Comparison of ENCODE assay signal across 16 cellular contexts in the genomic region with DNA sequence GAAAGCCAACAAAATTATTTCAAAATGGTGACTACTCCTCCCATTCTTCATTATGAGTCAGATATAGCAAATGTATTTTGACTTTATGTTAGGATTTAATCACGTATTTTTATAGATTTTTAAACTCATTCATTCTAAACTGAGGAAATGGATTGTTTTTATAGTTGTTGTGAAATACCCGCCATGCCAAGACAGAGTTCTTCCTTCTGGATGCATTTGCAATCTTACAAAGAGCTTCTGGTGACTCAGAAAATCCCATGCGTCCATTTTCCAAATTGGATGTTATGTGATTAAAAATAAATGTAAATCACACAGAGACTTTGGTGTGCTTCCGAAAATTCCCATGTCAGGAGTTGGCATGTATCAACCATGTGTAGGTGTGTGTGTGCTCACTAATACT.
"Had no signal": no experiment of that assay in that cellular context is flagged by ENCODE, and none has a peak within 500 bp of the region (broad histone marks: within the 10 kb centered on the region; RNA-seq: fewer than 3 reads in every experiment).

No MANE protein-coding gene starts in this region.

- DNase-seq: activated CD4-positive, alpha-beta T cell treated with anti-CD3 and anti-CD28 coated beads for 36 hours; activated CD8-positive, alpha-beta T cell treated with anti-CD3 and anti-CD28 coated beads, Interleukin-2, amount 10 ng/mL, durations not matched to agents 7 days and 5 days; activated naive CD4-positive, alpha-beta T cell treated with anti-CD3 and anti-CD28 coated beads, Interleukin-2, amount 10 ng/mL, durations not matched to agents 7 days and 5 days; adrenal gland; gastrocnemius medialis; left lung; ovary; stimulated activated CD4-positive, alpha-beta T cell treated with anti-CD3 and anti-CD28 coated beads, Interleukin-4, amount 100 ng/mL, for 4 hours; stomach; T-helper 9 cell had no signal

- H3K36me3 ChIP-seq: adrenal gland, gastrocnemius medialis, left lung, ovary, stomach had no signal

- ATAC-seq: activated CD4-positive, alpha-beta T cell treated with anti-CD3 and anti-CD28 coated beads for 36 hours; activated CD8-positive, alpha-beta T cell treated with anti-CD3 and anti-CD28 coated beads, Interleukin-2, amount 10 ng/mL, durations not matched to agents 7 days and 5 days; esophagus mucosa; gastrocnemius medialis; left lung; natural killer cell treated with Interleukin-12 subunit alpha and Interleukin-12 subunit beta and Interleukin-15 and Interleukin-18, amount 100 ng/mL, for 72 hours had no signal

- H3K9me3 ChIP-seq: adrenal gland, gastrocnemius medialis, left lung, ovary, stomach had no signal

- H3K4me1 ChIP-seq: gastrocnemius medialis had no signal

- H3K4me3 Mint-ChIP-seq: activated CD4-positive, alpha-beta T cell treated with anti-CD3 and anti-CD28 coated beads for 36 hours; activated CD8-positive, alpha-beta T cell treated with anti-CD3 and anti-CD28 coated beads, Interleukin-2, amount 10 ng/mL, durations not matched to agents 7 days and 5 days; activated naive CD4-positive, alpha-beta T cell treated with anti-CD3 and anti-CD28 coated beads, Interleukin-2, amount 10 ng/mL, durations not matched to agents 7 days and 5 days; activated T-helper 1 cell treated with anti-CD3 and anti-CD28 coated beads, Interleukin-12 subunit alpha, Interleukin-12 subunit beta, Interleukin-2, Interleukin-4 antibody, amounts not matched to agents 30 ng/mL and 10 ng/mL and 1 ng/mL, durations not matched to agents 14 hours and 24 hours and 36 hours; central memory CD8-positive, alpha-beta T cell; memory B cell; natural killer cell treated with Interleukin-12 subunit alpha and Interleukin-12 subunit beta and Interleukin-15 and Interleukin-18, amount 100 ng/mL, for 72 hours had no signal

- H3K36me3 Mint-ChIP-seq: activated naive CD4-positive, alpha-beta T cell treated with anti-CD3 and anti-CD28 coated beads, Interleukin-2, amount 10 ng/mL, durations not matched to agents 7 days and 5 days; memory B cell; natural killer cell treated with Interleukin-12 subunit alpha and Interleukin-12 subunit beta and Interleukin-15 and Interleukin-18, amount 100 ng/mL, for 72 hours had no signal

- H3K9me3 Mint-ChIP-seq: activated naive CD4-positive, alpha-beta T cell treated with anti-CD3 and anti-CD28 coated beads, Interleukin-2, amount 10 ng/mL, durations not matched to agents 7 days and 5 days; activated T-helper 1 cell treated with anti-CD3 and anti-CD28 coated beads, Interleukin-12 subunit alpha, Interleukin-12 subunit beta, Interleukin-2, Interleukin-4 antibody, amounts not matched to agents 30 ng/mL and 10 ng/mL and 1 ng/mL, durations not matched to agents 14 hours and 24 hours and 36 hours; central memory CD8-positive, alpha-beta T cell; memory B cell; natural killer cell treated with Interleukin-12 subunit alpha and Interleukin-12 subunit beta and Interleukin-15 and Interleukin-18, amount 100 ng/mL, for 72 hours had no signal

- H3K4me1 Mint-ChIP-seq: activated CD4-positive, alpha-beta T cell treated with anti-CD3 and anti-CD28 coated beads for 36 hours; activated naive CD4-positive, alpha-beta T cell treated with anti-CD3 and anti-CD28 coated beads, Interleukin-2, amount 10 ng/mL, durations not matched to agents 7 days and 5 days; central memory CD8-positive, alpha-beta T cell had no signal

- H3K4me3 ChIP-seq: adrenal gland, gastrocnemius medialis, left lung, ovary, stomach had no signal

- H3K27ac Mint-ChIP-seq: activated CD4-positive, alpha-beta T cell treated with anti-CD3 and anti-CD28 coated beads for 36 hours; activated CD8-positive, alpha-beta T cell treated with anti-CD3 and anti-CD28 coated beads, Interleukin-2, amount 10 ng/mL, durations not matched to agents 7 days and 5 days; activated naive CD4-positive, alpha-beta T cell treated with anti-CD3 and anti-CD28 coated beads, Interleukin-2, amount 10 ng/mL, durations not matched to agents 7 days and 5 days; activated T-helper 1 cell treated with anti-CD3 and anti-CD28 coated beads, Interleukin-12 subunit alpha, Interleukin-12 subunit beta, Interleukin-2, Interleukin-4 antibody, amounts not matched to agents 30 ng/mL and 10 ng/mL and 1 ng/mL, durations not matched to agents 14 hours and 24 hours and 36 hours; memory B cell; natural killer cell treated with Interleukin-12 subunit alpha and Interleukin-12 subunit beta and Interleukin-15 and Interleukin-18, amount 100 ng/mL, for 72 hours had no signal

- H3K27me3 ChIP-seq: adrenal gland, gastrocnemius medialis, left lung, ovary, stomach had no signal

- H3K27ac ChIP-seq: adrenal gland, gastrocnemius medialis, left lung, ovary, stomach, VCaP had no signal
